ENCODE assay signal across 5 cellular contexts in the genomic region with DNA sequence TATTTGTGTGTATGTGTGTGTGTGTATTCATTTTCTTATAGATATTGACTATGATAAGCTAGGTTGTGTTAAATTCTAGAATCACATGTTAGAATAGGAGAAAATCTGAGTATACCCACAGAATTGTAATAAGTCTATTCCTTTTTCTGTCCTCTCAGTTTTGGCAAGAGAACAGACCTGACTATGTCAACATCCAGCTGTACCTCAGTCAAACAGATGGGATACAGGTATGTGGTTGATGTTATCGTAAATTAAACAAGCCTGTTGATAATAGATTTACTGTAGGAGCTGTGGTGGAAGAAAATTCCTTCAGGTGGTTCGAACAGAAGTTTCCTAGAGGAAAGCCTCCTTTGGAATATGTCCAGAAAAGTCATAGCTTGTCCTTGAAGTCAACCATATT.
A peak's percentile ranks its signal among the peaks of the same experiment; 100 is the strongest.
DNase-seq lines count a peak whose midpoint lies in the region; ATAC-seq, FAIRE-seq and TF ChIP-seq lines count a peak whose summit lies in the region.
"Not testable (repeated sequence)": the region's sequence is repeated elsewhere in the genome, so short reads cannot be mapped to it uniquely, and the experiment has no call there.

No MANE protein-coding gene starts in this region.

- not testable (repeated sequence) for H3K36me3 ChIP-seq in GM12878 (ENCODE audit: control insufficient read depth in 2 of 2, insufficient read depth in 2 of 2, low read length in 1 of 2); small intestine (ENCODE audit: control insufficient read depth in 2 of 2, insufficient read depth in 2 of 2, low read length in 2 of 2)

- TF ChIP-seq CTCF in 22Rv1 (IDR thresholded peaks at IDR 0.05); GM12878 (IDR thresholded peaks at IDR 0.05 in 2 of 3, conservative IDR thresholded peaks at IDR 0.05 in 1 of 3; ENCODE audit: control insufficient read depth in 2 of 3, extremely low read depth in 1 of 3, insufficient read depth in 1 of 3, low read depth in 3 of 3, low read length in 3 of 3): not testable (repeated sequence)

- intact Hi-C loops in GM12878 (cut with micrococcal nuclease; ENCODE audit: unreplicated experiment): not testable (repeated sequence)

- H3K27me3 ChIP-seq in GM12878 (replicated peaks in 1 of 2; ENCODE audit: control insufficient read depth in 2 of 2, insufficient read depth in 2 of 2, low read length in 1 of 2); small intestine (ENCODE audit: control insufficient read depth in 2 of 2, insufficient read depth in 2 of 2, low read length in 2 of 2): not testable (repeated sequence)

- ATAC-seq in GM12878: not testable (repeated sequence)
- peak; percentile 69 for ATAC-seq in left lobe of liver

- in situ Hi-C loops in GM12878 (cut with MboI): not testable (repeated sequence)

- H3K4me2 ChIP-seq in GM12878 (ENCODE audit: control insufficient read depth, insufficient read depth): not testable (repeated sequence)

- TF ChIP-seq EP300 in GM12878 (IDR thresholded peaks at IDR 0.05; ENCODE audit: borderline replicate concordance in 1 of 2, control insufficient read depth in 1 of 2, low read depth in 2 of 2, low read length in 2 of 2): not testable (repeated sequence)

- CTCF ChIA-PET in GM12878 (lab: Yijun Ruan, JAX): not testable (repeated sequence)

- H4K20me1 ChIP-seq in GM12878 (ENCODE audit: control insufficient read depth, insufficient read depth): not testable (repeated sequence)

- H3K4me3 ChIP-seq in GM12878; small intestine (ENCODE audit: low read depth in 1 of 2, low read length in 2 of 2): not testable (repeated sequence)

- not testable (repeated sequence) for H3K4me1 ChIP-seq in GM12878 (ENCODE audit: control insufficient read depth, insufficient read depth, low read length); small intestine (ENCODE audit: control insufficient read depth in 2 of 2, insufficient read depth in 1 of 2, low read depth in 1 of 2, low read length in 1 of 2)

- TF ChIP-seq POLR2A in GM12878 (IDR thresholded peaks at IDR 0.05; ENCODE audit: low read depth, low read length): not testable (repeated sequence)

- not testable (repeated sequence) for H3K79me2 ChIP-seq in GM12878 (ENCODE audit: control insufficient read depth, insufficient read depth, low read length)

- not testable (repeated sequence) for H2AFZ ChIP-seq in GM12878 (ENCODE audit: control insufficient read depth, low read depth, low read length)

- RAD21 ChIA-PET in GM12878 (lab: Charles Lee; ENCODE audit: unreplicated experiment): not testable (repeated sequence)

- not testable (repeated sequence) for H3K9ac ChIP-seq in GM12878 (ENCODE audit: control insufficient read depth, insufficient read depth, low read length)

- FAIRE-seq in GM12878 (lab: Jason Lieb, UNC) (peak; percentile 18), islet of Langerhans (lab: Jason Lieb, UNC) (peak; percentile 49)
- not testable (repeated sequence) for FAIRE-seq in small intestine (lab: Jason Lieb, UNC)

- DNase-seq in GM12878 (ENCODE audit: low read depth, low spot score); left lobe of liver (ENCODE audit: low spot score): not testable (repeated sequence)
- DNase-seq in small intestine: peak; percentile 0

- SMC1A ChIA-PET in GM12878 (lab: Charles Lee; ENCODE audit: uncharacterized antibody, unreplicated experiment): not testable (repeated sequence)

- peak overlapping the region; percentile 24; the same call in 1 of the 2 replicates for H3K27ac ChIP-seq in 22Rv1
- H3K27ac ChIP-seq in GM12878 (ENCODE audit: control insufficient read depth, insufficient read depth); small intestine (ENCODE audit: low read depth in 1 of 2, low read length in 1 of 2): not testable (repeated sequence)

- TF ChIP-seq RAD21 in GM12878 (IDR thresholded peaks at IDR 0.05; ENCODE audit: insufficient read depth, low read depth, low read length): not testable (repeated sequence)

- POLR2A ChIA-PET in GM12878 (lab: Charles Lee): not testable (repeated sequence)

- 10% methylated on average over 2 of the region's 2 CpGs for WGBS in GM12878 (ENCODE audit: insufficient coverage, insufficient replicate concordance, low lambda C conversion rate, missing lambda C conversion rate)
- WGBS in small intestine, 3 donors: 16 to 53% (median 42%) methylated on average over 2 of the region's 2 CpGs

- not testable (repeated sequence) for H3K9me3 ChIP-seq in GM12878 (replicated peaks; ENCODE audit: control insufficient read depth, insufficient read depth, low read length); small intestine (ENCODE audit: control insufficient read depth, low read depth)

- BruUV-seq in GM12878 (replicated peaks; lab: Mats Ljungman, UMichigan): not testable (repeated sequence)
